ENCODE assay signal across 21 cellular contexts in genomic region chr17:27413295-27413694, GRCh38.
"Had no signal": no experiment of that assay in that cellular context is flagged by ENCODE, and none has a peak within 500 bp of the region (broad histone marks: within the 10 kb centered on the region; RNA-seq: fewer than 3 reads in every experiment).

No MANE protein-coding gene starts in this region.

- H3K4me1 ChIP-seq: testis had no signal

- H3K4me3 ChIP-seq: testis, upper lobe of left lung had no signal

- H3K4me3 Mint-ChIP-seq: activated CD8-positive, alpha-beta memory T cell treated with anti-CD3 and anti-CD28 coated beads, Interleukin-2, amount 10 ng/mL, durations not matched to agents 7 days and 5 days; activated naive CD4-positive, alpha-beta T cell treated with anti-CD3 and anti-CD28 coated beads for 36 hours; activated naive CD8-positive, alpha-beta T cell treated with anti-CD3 and anti-CD28 coated beads, Interleukin-2, amount 50 U/mL, for 24 hours; nephron; stimulated activated naive CD8-positive, alpha-beta T cell treated with anti-CD3 and anti-CD28 coated beads, Interleukin-15, amount 100 ng/mL, for 72 hours had no signal

- DNase-seq: activated CD4-positive, alpha-beta T cell treated with anti-CD3 and anti-CD28 coated beads for 1 hour; activated CD4-positive, alpha-beta T cell treated with anti-CD3 and anti-CD28 coated beads, Interleukin-2, amount 50 U/mL, for 48 hours; activated naive CD4-positive, alpha-beta T cell treated with anti-CD3 and anti-CD28 coated beads for 36 hours; activated naive CD8-positive, alpha-beta T cell treated with anti-CD3 and anti-CD28 coated beads, Interleukin-2, amount 50 U/mL, for 24 hours; activated T-cell treated with anti-CD3 and anti-CD28 coated beads, Interleukin-2, amount 50 U/mL, for 1 hour; aorta; cortex of kidney; effector memory CD4-positive, alpha-beta T cell; foreskin fibroblast; glutamatergic neuron; hypothalamus; kidney; left ventricle myocardium superior; stimulated activated naive CD8-positive, alpha-beta T cell treated with anti-CD3 and anti-CD28 coated beads, Interleukin-15, amount 100 ng/mL, for 72 hours; testis; upper lobe of left lung had no signal

- H3K36me3 Mint-ChIP-seq: activated CD8-positive, alpha-beta memory T cell treated with anti-CD3 and anti-CD28 coated beads, Interleukin-2, amount 10 ng/mL, durations not matched to agents 7 days and 5 days had no signal

- H3K9me3 Mint-ChIP-seq: activated naive CD4-positive, alpha-beta T cell treated with anti-CD3 and anti-CD28 coated beads for 36 hours; activated naive CD8-positive, alpha-beta T cell treated with anti-CD3 and anti-CD28 coated beads, Interleukin-2, amount 50 U/mL, for 24 hours; activated T-helper 2 cell treated with anti-CD3 and anti-CD28 coated beads, Interferon-gamma antibody, Interleukin-2, Interleukin-4, amounts not matched to agents 10 μg/mL and 5 μg/mL and 100 μg/mL, durations not matched to agents 14 hours and 24 hours and 36 hours; nephron; stimulated activated naive CD8-positive, alpha-beta T cell treated with anti-CD3 and anti-CD28 coated beads, Interleukin-15, amount 100 ng/mL, for 72 hours had no signal

- H3K27ac ChIP-seq: testis, upper lobe of left lung, VCaP had no signal

- H3K27me3 ChIP-seq: testis, upper lobe of left lung had no signal

- H3K9me3 ChIP-seq: testis, upper lobe of left lung had no signal

- H3K4me1 Mint-ChIP-seq: activated naive CD8-positive, alpha-beta T cell treated with anti-CD3 and anti-CD28 coated beads, Interleukin-2, amount 50 U/mL, for 24 hours; stimulated activated naive CD8-positive, alpha-beta T cell treated with anti-CD3 and anti-CD28 coated beads, Interleukin-15, amount 100 ng/mL, for 72 hours had no signal

- H3K27ac Mint-ChIP-seq: activated CD8-positive, alpha-beta memory T cell treated with anti-CD3 and anti-CD28 coated beads, Interleukin-2, amount 10 ng/mL, durations not matched to agents 7 days and 5 days; activated naive CD4-positive, alpha-beta T cell treated with anti-CD3 and anti-CD28 coated beads for 36 hours; activated naive CD8-positive, alpha-beta T cell treated with anti-CD3 and anti-CD28 coated beads, Interleukin-2, amount 50 U/mL, for 24 hours; activated T-helper 2 cell treated with anti-CD3 and anti-CD28 coated beads, Interferon-gamma antibody, Interleukin-2, Interleukin-4, amounts not matched to agents 10 μg/mL and 5 μg/mL and 100 μg/mL, durations not matched to agents 14 hours and 24 hours and 36 hours; nephron; stimulated activated naive CD8-positive, alpha-beta T cell treated with anti-CD3 and anti-CD28 coated beads, Interleukin-15, amount 100 ng/mL, for 72 hours had no signal

- H3K36me3 ChIP-seq: upper lobe of left lung had no signal

- ATAC-seq: activated CD8-positive, alpha-beta memory T cell treated with anti-CD3 and anti-CD28 coated beads, Interleukin-2, amount 10 ng/mL, durations not matched to agents 7 days and 5 days; activated naive CD8-positive, alpha-beta T cell treated with anti-CD3 and anti-CD28 coated beads, Interleukin-2, amount 50 U/mL, for 24 hours; left ventricle myocardium superior; sciatic nerve; stimulated activated naive CD8-positive, alpha-beta T cell treated with anti-CD3 and anti-CD28 coated beads, Interleukin-15, amount 100 ng/mL, for 72 hours had no signal
